Comparison of ENCODE assay signal across 26 cellular contexts in the genomic region with DNA sequence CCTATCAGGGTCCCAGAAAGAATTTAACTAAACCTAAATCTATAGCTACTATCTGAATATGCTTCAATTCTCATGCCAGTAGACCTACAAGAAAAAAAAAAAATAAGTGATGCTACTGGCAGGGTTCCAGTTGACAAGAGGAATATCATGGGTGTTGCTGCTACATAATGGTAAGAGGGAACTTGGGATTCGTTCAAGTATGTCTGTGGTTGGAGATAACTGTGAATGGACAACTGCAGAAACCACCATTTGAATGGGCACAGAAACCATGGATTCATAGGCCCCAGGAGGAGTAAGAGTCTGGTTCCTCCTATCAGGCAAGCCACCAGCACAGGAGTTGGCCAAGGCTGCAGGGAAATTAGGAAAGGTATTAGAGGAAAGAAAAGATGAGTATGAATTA.
"Had no signal": no experiment of that assay in that cellular context is flagged by ENCODE, and none has a peak within 500 bp of the region (broad histone marks: within the 10 kb centered on the region; RNA-seq: fewer than 3 reads in every experiment).

No MANE protein-coding gene starts in this region.

- H3K36me3 ChIP-seq: neutrophil, right lobe of liver, uterus had no signal

- H3K4me1 ChIP-seq: heart left ventricle, right lobe of liver, uterus had no signal

- H3K27me3 ChIP-seq: heart left ventricle, neutrophil, right lobe of liver, uterus had no signal

- DNase-seq: activated CD4-positive, alpha-beta T cell treated with anti-CD3 and anti-CD28 coated beads for 48 hours; activated CD4-positive, alpha-beta T cell treated with anti-CD3 and anti-CD28 coated beads, Interleukin-2, amount 50 U/mL, for 48 hours; activated CD8-positive, alpha-beta memory T cell treated with anti-CD3 and anti-CD28 coated beads, Interleukin-2, amount 50 U/mL, for 4 hours; activated effector memory CD4-positive, alpha-beta T cell treated with anti-CD3 and anti-CD28 coated beads, Interleukin-2, amount 50 U/mL, for 16 hours; activated naive CD4-positive, alpha-beta T cell treated with anti-CD3 and anti-CD28 coated beads for 36 hours; activated naive CD8-positive, alpha-beta T cell treated with anti-CD3 and anti-CD28 coated beads for 36 hours; activated T-cell treated with anti-CD3 and anti-CD28 coated beads, Interleukin-2, amount 50 U/mL, for 1 hour; amniotic stem cell; effector CD4-positive, alpha-beta T cell; heart left ventricle; hypothalamus; immature natural killer cell; kidney; left colon; mammary epithelial cell; naive B cell; nephron progenitor cell; right lobe of liver; stimulated activated CD4-positive, alpha-beta T cell treated with anti-CD3 and anti-CD28 coated beads, Interleukin-4, amount 100 ng/mL, for 4 hours; stimulated activated CD8-positive, alpha-beta memory T cell treated with anti-CD3 and anti-CD28 coated beads, Interleukin-4, amount 100 ng/mL, for 48 hours; stimulated activated naive CD8-positive, alpha-beta T cell treated with anti-CD3 and anti-CD28 coated beads, Interleukin-15, amount 100 ng/mL, for 72 hours; substantia nigra; uterus; WERI-Rb-1 had no signal

- H3K27ac ChIP-seq: heart left ventricle, neutrophil, right lobe of liver, skin epidermis, uterus, WERI-Rb-1 had no signal

- H3K9me3 ChIP-seq: heart left ventricle, neutrophil, right lobe of liver, uterus had no signal

- H3K4me3 ChIP-seq: heart left ventricle, right lobe of liver, skin epidermis, uterus had no signal
